ENCODE assay signal across 10 cellular contexts in the genomic region with DNA sequence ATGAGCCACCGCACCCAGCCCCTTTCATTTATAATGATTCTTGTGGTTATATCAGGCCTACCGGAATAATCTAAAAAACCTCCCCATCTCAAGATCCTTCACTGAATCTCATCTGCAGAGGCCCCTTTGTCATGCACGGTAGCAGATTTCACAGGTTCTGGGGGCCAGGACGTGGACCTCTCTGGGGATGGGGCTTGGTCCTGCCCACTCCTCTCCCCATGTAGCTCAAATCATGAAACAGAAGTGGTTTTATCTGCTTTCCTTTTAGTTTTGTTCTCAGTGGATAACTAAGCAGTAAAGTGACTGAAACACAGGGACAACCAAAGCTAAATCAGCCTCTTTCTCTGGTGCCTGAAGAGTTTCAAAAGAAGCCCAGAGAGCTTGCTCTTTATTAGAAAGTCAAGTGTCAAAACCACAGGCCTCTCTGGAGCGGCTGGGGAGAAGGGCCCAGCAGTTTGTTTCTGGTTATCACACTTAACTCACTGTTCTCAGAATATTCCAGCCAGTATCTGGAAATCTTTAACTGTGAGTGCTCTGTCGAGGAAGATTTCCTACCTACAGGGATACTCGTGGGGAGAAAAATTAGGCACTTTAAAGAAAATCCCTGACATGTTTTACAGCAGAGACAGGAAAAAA.
A peak's percentile ranks its signal among the peaks of the same experiment; 100 is the strongest.
DNase-seq lines count a peak whose midpoint lies in the region; ATAC-seq lines count a peak whose summit lies in the region.
"Had no signal": no experiment of that assay in that cellular context is flagged by ENCODE, and none has a peak within 500 bp of the region (broad histone marks: within the 10 kb centered on the region; RNA-seq: fewer than 3 reads in every experiment).

No MANE protein-coding gene starts in this region.

- H3K4me2 ChIP-seq in neuronal stem cell (ENCODE audit: insufficient read depth, low read length, poor library complexity, severe bottlenecking): no peak overlapping the region

- no peak overlapping the region for H3K14ac ChIP-seq in neuronal stem cell (ENCODE audit: low read length)

- no peaks in the 10 kb centered on the region for H3K9me3 ChIP-seq in neuronal stem cell (replicated peaks in 1 of 2; ENCODE audit: control insufficient read depth in 2 of 2, insufficient read depth in 1 of 2, low read depth in 1 of 2, low read length in 2 of 2)
- no peaks in the 10 kb centered on the region for H3K9me3 ChIP-seq in HAP-1
- H3K9me3 ChIP-seq: upper lobe of left lung had no signal

- H3K27me3 ChIP-seq in neuronal stem cell (ENCODE audit: control insufficient read depth in 3 of 3, insufficient read depth in 3 of 3, low read depth in 1 of 3, low read length in 3 of 3) (no peaks in the 10 kb centered on the region), HAP-1 (ENCODE audit: low read depth) (no peaks in the 10 kb centered on the region)
- H3K27me3 ChIP-seq: upper lobe of left lung had no signal

- ATAC-seq in GM19324 (IDR thresholded peaks at IDR 0.05; ENCODE audit: low FRiP score, unreplicated experiment) (peak; percentile 89), HG02852 (IDR thresholded peaks at IDR 0.05; ENCODE audit: unreplicated experiment) (peak; percentile 87), GM18907 (IDR thresholded peaks at IDR 0.05; ENCODE audit: unreplicated experiment) (no peak)
- ATAC-seq: left colon had no signal

- H3K23ac ChIP-seq in neuronal stem cell (ENCODE audit: low read depth, low read length, poor library complexity): no peak overlapping the region

- DNase-seq in neuronal stem cell (ENCODE audit: low spot score): no peak
- DNase-seq in mucosa of gallbladder (ENCODE audit: low spot score): no peak
- DNase-seq in HAP-1 (ENCODE audit: low spot score in 2 of 2): no peak
- no peak for DNase-seq in posterior vena cava (ENCODE audit: low spot score)
- DNase-seq: left colon had no signal

- no peak overlapping the region for H4K8ac ChIP-seq in neuronal stem cell (ENCODE audit: low read depth, low read length)

- H3K4me3 ChIP-seq in neuronal stem cell (ENCODE audit: low read length in 2 of 2) (no peak overlapping the region), HAP-1 (no peak overlapping the region)
- H3K4me3 ChIP-seq: upper lobe of left lung had no signal

- intact Hi-C loops in posterior vena cava (cut with DNase I): no loop called here

- no peaks in the 10 kb centered on the region for H3K9me3 Mint-ChIP-seq in T-helper 1 cell treated with Interleukin-12 subunit alpha and Interleukin-12 subunit beta and Interleukin-4 antibody, amounts not matched to agents 30 μg/mL and 1 μg/mL, for 36 hours

- peaks cover 21% of the 10 kb centered on the region for H3K4me1 Mint-ChIP-seq in T-helper 1 cell treated with Interleukin-12 subunit alpha and Interleukin-12 subunit beta and Interleukin-4 antibody, amounts not matched to agents 30 μg/mL and 1 μg/mL, for 36 hours (ENCODE audit: low read depth)

- H2AFZ ChIP-seq in neuronal stem cell (ENCODE audit: low read length): peak overlapping the region; percentile 91

- peak overlapping the region; percentile 61 for H3K27ac Mint-ChIP-seq in T-helper 1 cell treated with Interleukin-12 subunit alpha and Interleukin-12 subunit beta and Interleukin-4 antibody, amounts not matched to agents 30 μg/mL and 1 μg/mL, for 36 hours

- H2BK120ac ChIP-seq in neuronal stem cell (ENCODE audit: low read depth, low read length): no peak overlapping the region

- H2AK5ac ChIP-seq in neuronal stem cell (ENCODE audit: low read depth, low read length): no peak overlapping the region

- no peak overlapping the region for H2BK15ac ChIP-seq in neuronal stem cell (ENCODE audit: low read length)

- peak overlapping the region; percentile 25 for H3K4me3 Mint-ChIP-seq in T-helper 1 cell treated with Interleukin-12 subunit alpha and Interleukin-12 subunit beta and Interleukin-4 antibody, amounts not matched to agents 30 μg/mL and 1 μg/mL, for 36 hours

- H3K4ac ChIP-seq in neuronal stem cell (ENCODE audit: low read length): no peak overlapping the region

- no peak overlapping the region for H3K27ac ChIP-seq in neuronal stem cell (replicated peaks; ENCODE audit: low read length)
- H3K27ac ChIP-seq: upper lobe of left lung had no signal

- H3K36me3 Mint-ChIP-seq in T-helper 1 cell treated with Interleukin-12 subunit alpha and Interleukin-12 subunit beta and Interleukin-4 antibody, amounts not matched to agents 30 μg/mL and 1 μg/mL, for 36 hours (ENCODE audit: low read depth): no peaks in the 10 kb centered on the region

- H3K36me3 ChIP-seq in neuronal stem cell (replicated peaks in 1 of 2; ENCODE audit: control insufficient read depth in 2 of 2, insufficient read depth in 2 of 2, low read length in 2 of 2) (no peaks in the 10 kb centered on the region), HAP-1 (replicated peaks) (no peaks in the 10 kb centered on the region)
- H3K36me3 ChIP-seq: upper lobe of left lung had no signal

- H3K4me1 ChIP-seq in neuronal stem cell (ENCODE audit: control insufficient read depth in 2 of 2, insufficient read depth in 1 of 2, low read depth in 1 of 2, low read length in 2 of 2) (peaks cover 1 to 9% of the 10 kb centered on the region in 2 donors), HAP-1 (no peaks in the 10 kb centered on the region)

- no peak overlapping the region for H3K9ac ChIP-seq in neuronal stem cell (ENCODE audit: low read depth, low read length, poor library complexity)

- H2BK5ac ChIP-seq in neuronal stem cell (ENCODE audit: low read length): no peak overlapping the region

- no peak overlapping the region for H2BK12ac ChIP-seq in neuronal stem cell (ENCODE audit: low read length)

- no CpG with 5 or more reads among the region's 7 CpGs for WGBS in neuronal stem cell (ENCODE audit: extremely low coverage in 2 of 2, insufficient read length in 2 of 2, insufficient replicate concordance in 1 of 2), 2 donors

- in situ Hi-C loops in HAP-1 (cut with MboI; ENCODE audit: low sequenced_read_pairs): loop anchor here (25.0 kb wide), 2 partner anchors 198 to 573 kb away; partner anchors contain the start of gene MAN1A1

- no peaks in the 10 kb centered on the region for H3K79me1 ChIP-seq in neuronal stem cell (ENCODE audit: low read depth, low read length)

- no peak overlapping the region for H3K18ac ChIP-seq in neuronal stem cell (ENCODE audit: low read length)

- H3K27me3 Mint-ChIP-seq in T-helper 1 cell treated with Interleukin-12 subunit alpha and Interleukin-12 subunit beta and Interleukin-4 antibody, amounts not matched to agents 30 μg/mL and 1 μg/mL, for 36 hours (ENCODE audit: low read depth): peaks cover 7% of the 10 kb centered on the region

- H4K91ac ChIP-seq in neuronal stem cell (ENCODE audit: low read depth, low read length, poor library complexity): no peak overlapping the region
